Comparison of ENCODE assay signal across 8 cellular contexts in genomic region chr3:190041333-190042041, GRCh38.
DNase-seq lines count a peak whose midpoint lies in the region; ATAC-seq and TF ChIP-seq lines count a peak whose summit lies in the region.
"Had no signal": no experiment of that assay in that cellular context is flagged by ENCODE, and none has a peak within 500 bp of the region (broad histone marks: within the 10 kb centered on the region; RNA-seq: fewer than 3 reads in every experiment).

No MANE protein-coding gene starts in this region.

- no peaks in the 10 kb centered on the region for H3K36me3 ChIP-seq in testis (ENCODE audit: low read depth, missing control alignments)
- H3K36me3 ChIP-seq in vagina, result no peaks in the 10 kb centered on the region

- H3K27me3 ChIP-seq in testis (no peaks in the 10 kb centered on the region), vagina (no peaks in the 10 kb centered on the region)

- no peaks in the 10 kb centered on the region for H3K4me1 ChIP-seq in testis
- H3K4me1 ChIP-seq in vagina, result peaks cover 48% of the 10 kb centered on the region

- TF ChIP-seq POLR2A in testis (IDR thresholded peaks at IDR 0.05) (no peak), vagina (IDR thresholded peaks at IDR 0.05) (no peak)

- DNase-seq in GM20000 (ENCODE audit: low spot score) (peak; percentile 13), fibroblast of peridontal ligament (ENCODE audit: extremely low read depth) (peak; percentile 81), testis (peak; percentile 49), vagina (ENCODE audit: extremely low spot score in 2 of 2) (no peak), ecto neural progenitor cell (ENCODE audit: low spot score) (no peak), T1000 (lab: John Stamatoyannopoulos, UW) (no peak)
- DNase-seq: GDM1 had no signal

- no peak overlapping the region for H3K4me3 ChIP-seq in testis
- H3K4me3 ChIP-seq in vagina, result no peak overlapping the region

- ATAC-seq in HG03469 (IDR thresholded peaks at IDR 0.05; ENCODE audit: unreplicated experiment), result peak; percentile 62

- WGBS in testis, 2 donors, result 41 to 47% methylated on average over 3 of the region's 3 CpGs

- H3K27ac ChIP-seq in testis (no peak overlapping the region), vagina (no peak overlapping the region)

- no peak for TF ChIP-seq CTCF in GM20000 (IDR thresholded peaks at IDR 0.05; ENCODE audit: extremely low read depth, missing control alignments)
- TF ChIP-seq CTCF in testis (IDR thresholded peaks at IDR 0.05), result no peak
- no peak for TF ChIP-seq CTCF in vagina (IDR thresholded peaks at IDR 0.05)

- no peaks in the 10 kb centered on the region for H3K9me3 ChIP-seq in testis
- H3K9me3 ChIP-seq in vagina, result no peaks in the 10 kb centered on the region

- intact Hi-C loops in testis (cut with DNase I; ENCODE audit: low total_unique reads), result no loop called here
- intact Hi-C loops in vagina (cut with DNase I), result no loop called here

Comparison
In these comparisons a context has a peak if more than half of its experiments do, and no peak if none do; other contexts are left out.
1. DNase-seq: peak in GM20000 (single experiment), fibroblast of peridontal ligament (single experiment) and testis (single experiment); none in vagina (0 of 2), ecto neural progenitor cell (single experiment) and T1000 (single experiment).